1 cellular context compared by ENCODE assay signal in genomic region chr2:201433389-201433995, GRCh38.
TF ChIP-seq lines count a peak whose summit lies in the region.

No MANE protein-coding gene starts in this region.

TF ChIP-seq in K562, 482 proteins besides CTCF, POLR2A, EP300 and RAD21 (continued from another document and continues in another):
- TF ChIP-seq REST (CRISPR knock-in tag; IDR thresholded peaks at IDR 0.05; ENCODE audit: low read depth) (no peak), ELK3 (CRISPR knock-in tag; IDR thresholded peaks at IDR 0.05) (no peak), POLR2AphosphoS2 (IDR thresholded peaks at IDR 0.05; ENCODE audit: low read length) (no peak), NUFIP1 (IDR thresholded peaks at IDR 0.05; ENCODE audit: partially characterized antibody) (no peak), BMI1 (IDR thresholded peaks at IDR 0.05; ENCODE audit: low read length) (no peak), ZNF311 (CRISPR knock-in tag; IDR thresholded peaks at IDR 0.05) (no peak), ZNF212 (CRISPR knock-in tag; IDR thresholded peaks at IDR 0.05) (no peak), ZNF3 (CRISPR knock-in tag; IDR thresholded peaks at IDR 0.05) (no peak), ZNF263 (CRISPR knock-in tag; IDR thresholded peaks at IDR 0.05; ENCODE audit: borderline replicate concordance) (no peak), NR2F6 (CRISPR knock-in tag; IDR thresholded peaks at IDR 0.05) (no peak), YBX1 (IDR thresholded peaks at IDR 0.05) (no peak), TEAD4 (IDR thresholded peaks at IDR 0.05; ENCODE audit: low read length) (peak; percentile 95), TEAD4 (CRISPR knock-in tag; IDR thresholded peaks at IDR 0.05; ENCODE audit: borderline replicate concordance) (no peak), NR3C1 (CRISPR knock-in tag; IDR thresholded peaks at IDR 0.05) (no peak), SNAPC5 (CRISPR knock-in tag; IDR thresholded peaks at IDR 0.05) (no peak), SP2 (IDR thresholded peaks at IDR 0.05; ENCODE audit: extremely low read depth, low read depth, low read length, poor library complexity, severe bottlenecking) (no peak), ZBTB40 (IDR thresholded peaks at IDR 0.05) (no peak), ZBTB40 (CRISPR knock-in tag; IDR thresholded peaks at IDR 0.05) (no peak), PPARD (CRISPR knock-in tag; IDR thresholded peaks at IDR 0.05) (no peak), CXXC5 (CRISPR knock-in tag; IDR thresholded peaks at IDR 0.05) (peak; percentile 48), ETS2 (tag; IDR thresholded peaks at IDR 0.05; ENCODE audit: borderline replicate concordance, poor library complexity, severe bottlenecking) (no peak), SAFB (IDR thresholded peaks at IDR 0.05; ENCODE audit: borderline replicate concordance, low read depth, low read length) (no peak), AFF4 (CRISPR knock-in tag; IDR thresholded peaks at IDR 0.05) (no peak), ZNF224 (CRISPR knock-in tag; IDR thresholded peaks at IDR 0.05) (no peak), DLX4 (CRISPR knock-in tag; IDR thresholded peaks at IDR 0.05) (no peak), THAP12 (CRISPR knock-in tag; IDR thresholded peaks at IDR 0.05) (no peak), HMGN3 (IDR thresholded peaks at IDR 0.05; ENCODE audit: borderline replicate concordance, extremely low read depth, insufficient read length, low read depth, low read length) (peak; percentile 41), PRMT5 (CRISPR knock-in tag; IDR thresholded peaks at IDR 0.05) (no peak), GABPA (tag; conservative IDR thresholded peaks at IDR 0.05; ENCODE audit: low read depth) (no peak), DPF2 (IDR thresholded peaks at IDR 0.05) (peak; percentile 85), FUS (optimal IDR thresholded peaks at IDR 0.05; ENCODE audit: low read depth, low read length) (no peak), TEAD1 (CRISPR knock-in tag; IDR thresholded peaks at IDR 0.05) (peak in 1 of 2 experiments; percentile 80; a peak in 1 of 4 replicates), WHSC1 (IDR thresholded peaks at IDR 0.05; ENCODE audit: low read length) (no peak), CEBPZ (IDR thresholded peaks at IDR 0.05; ENCODE audit: borderline replicate concordance, low read depth, low read length) (no peak), ZNF764 (CRISPR knock-in tag; IDR thresholded peaks at IDR 0.05; ENCODE audit: low read depth) (no peak), SIRT6 (IDR thresholded peaks at IDR 0.05; ENCODE audit: low read depth, low read length) (no peak), RHOXF2B (CRISPR knock-in tag; conservative IDR thresholded peaks at IDR 0.05) (no peak), XRCC5 (IDR thresholded peaks at IDR 0.05; ENCODE audit: low read depth, low read length) (no peak)
